1 cellular context compared by ENCODE assay signal in the genomic region with DNA sequence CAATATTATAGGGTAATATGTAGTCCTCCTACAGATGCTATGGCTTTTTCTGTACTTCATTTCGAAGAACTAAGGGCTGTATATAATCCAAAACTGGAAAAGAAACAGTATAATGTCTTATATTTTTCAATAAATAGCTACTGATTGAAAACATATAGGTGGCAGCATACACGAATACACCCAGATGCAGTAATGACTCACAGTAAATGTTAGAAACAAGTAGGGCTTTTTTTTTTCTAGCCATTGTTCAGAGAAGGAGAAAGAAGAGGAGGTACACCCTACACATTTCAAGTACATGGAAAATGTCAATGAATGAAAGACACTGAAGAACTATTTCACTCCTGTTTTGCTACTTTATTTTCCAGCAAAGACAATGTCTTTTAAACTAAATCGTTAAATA.
TF ChIP-seq lines count a peak whose summit lies in the region.

No MANE protein-coding gene starts in this region.

TF ChIP-seq in HCT116, 20 proteins besides CTCF, POLR2A, EP300 and RAD21:
- TF ChIP-seq SP1 (IDR thresholded peaks at IDR 0.05; ENCODE audit: low read depth) = no peak
- no peak for TF ChIP-seq ZFX (IDR thresholded peaks at IDR 0.05)
- TF ChIP-seq EZH2 (IDR thresholded peaks at IDR 0.05) = no peak
- TF ChIP-seq, protein P1, sequence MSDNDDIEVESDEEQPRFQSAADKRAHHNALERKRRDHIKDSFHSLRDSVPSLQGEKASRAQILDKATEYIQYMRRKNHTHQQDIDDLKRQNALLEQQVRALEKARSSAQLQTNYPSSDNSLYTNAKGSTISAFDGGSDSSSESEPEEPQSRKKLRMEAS (IDR thresholded peaks at IDR 0.05) = no peak
- TF ChIP-seq SIN3A (IDR thresholded peaks at IDR 0.05; ENCODE audit: low read depth) = no peak
- no peak for TF ChIP-seq ZNF274 (IDR thresholded peaks at IDR 0.05; ENCODE audit: low read depth, low read length)
- no peak for TF ChIP-seq SRF (IDR thresholded peaks at IDR 0.05; ENCODE audit: low read depth)
- TF ChIP-seq EGR1 (IDR thresholded peaks at IDR 0.05; ENCODE audit: low read depth) = no peak
- TF ChIP-seq JUND (IDR thresholded peaks at IDR 0.05) = no peak
- no peak for TF ChIP-seq YY1 (IDR thresholded peaks at IDR 0.05; ENCODE audit: extremely low read depth, insufficient replicate concordance, low read depth, low read length)
- TF ChIP-seq CBX3 (IDR thresholded peaks at IDR 0.05; ENCODE audit: low read depth) = no peak
- no peak for TF ChIP-seq POLR2AphosphoS5 (IDR thresholded peaks at IDR 0.05; ENCODE audit: low read depth, low read length)
- no peak for TF ChIP-seq CEBPB (IDR thresholded peaks at IDR 0.05; ENCODE audit: low read depth)
- TF ChIP-seq, protein P2, sequence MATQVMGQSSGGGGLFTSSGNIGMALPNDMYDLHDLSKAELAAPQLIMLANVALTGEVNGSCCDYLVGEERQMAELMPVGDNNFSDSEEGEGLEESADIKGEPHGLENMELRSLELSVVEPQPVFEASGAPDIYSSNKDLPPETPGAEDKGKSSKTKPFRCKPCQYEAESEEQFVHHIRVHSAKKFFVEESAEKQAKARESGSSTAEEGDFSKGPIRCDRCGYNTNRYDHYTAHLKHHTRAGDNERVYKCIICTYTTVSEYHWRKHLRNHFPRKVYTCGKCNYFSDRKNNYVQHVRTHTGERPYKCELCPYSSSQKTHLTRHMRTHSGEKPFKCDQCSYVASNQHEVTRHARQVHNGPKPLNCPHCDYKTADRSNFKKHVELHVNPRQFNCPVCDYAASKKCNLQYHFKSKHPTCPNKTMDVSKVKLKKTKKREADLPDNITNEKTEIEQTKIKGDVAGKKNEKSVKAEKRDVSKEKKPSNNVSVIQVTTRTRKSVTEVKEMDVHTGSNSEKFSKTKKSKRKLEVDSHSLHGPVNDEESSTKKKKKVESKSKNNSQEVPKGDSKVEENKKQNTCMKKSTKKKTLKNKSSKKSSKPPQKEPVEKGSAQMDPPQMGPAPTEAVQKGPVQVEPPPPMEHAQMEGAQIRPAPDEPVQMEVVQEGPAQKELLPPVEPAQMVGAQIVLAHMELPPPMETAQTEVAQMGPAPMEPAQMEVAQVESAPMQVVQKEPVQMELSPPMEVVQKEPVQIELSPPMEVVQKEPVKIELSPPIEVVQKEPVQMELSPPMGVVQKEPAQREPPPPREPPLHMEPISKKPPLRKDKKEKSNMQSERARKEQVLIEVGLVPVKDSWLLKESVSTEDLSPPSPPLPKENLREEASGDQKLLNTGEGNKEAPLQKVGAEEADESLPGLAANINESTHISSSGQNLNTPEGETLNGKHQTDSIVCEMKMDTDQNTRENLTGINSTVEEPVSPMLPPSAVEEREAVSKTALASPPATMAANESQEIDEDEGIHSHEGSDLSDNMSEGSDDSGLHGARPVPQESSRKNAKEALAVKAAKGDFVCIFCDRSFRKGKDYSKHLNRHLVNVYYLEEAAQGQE (IDR thresholded peaks at IDR 0.05; ENCODE audit: low read depth) = no peak
- TF ChIP-seq TCF7L2 (IDR thresholded peaks at IDR 0.05; ENCODE audit: borderline replicate concordance, extremely low read depth, insufficient read depth, insufficient read length) = no peak
- no peak for TF ChIP-seq ZBTB33 (IDR thresholded peaks at IDR 0.05; ENCODE audit: extremely low read depth, insufficient replicate concordance, low read length)
- TF ChIP-seq EZH2phosphoT487 (IDR thresholded peaks at IDR 0.05; ENCODE audit: borderline replicate concordance) = no peak
- no peak for TF ChIP-seq ELF1 (IDR thresholded peaks at IDR 0.05; ENCODE audit: borderline replicate concordance, low read depth)
